ENCODE assay signal across 20 cellular contexts in the genomic region with DNA sequence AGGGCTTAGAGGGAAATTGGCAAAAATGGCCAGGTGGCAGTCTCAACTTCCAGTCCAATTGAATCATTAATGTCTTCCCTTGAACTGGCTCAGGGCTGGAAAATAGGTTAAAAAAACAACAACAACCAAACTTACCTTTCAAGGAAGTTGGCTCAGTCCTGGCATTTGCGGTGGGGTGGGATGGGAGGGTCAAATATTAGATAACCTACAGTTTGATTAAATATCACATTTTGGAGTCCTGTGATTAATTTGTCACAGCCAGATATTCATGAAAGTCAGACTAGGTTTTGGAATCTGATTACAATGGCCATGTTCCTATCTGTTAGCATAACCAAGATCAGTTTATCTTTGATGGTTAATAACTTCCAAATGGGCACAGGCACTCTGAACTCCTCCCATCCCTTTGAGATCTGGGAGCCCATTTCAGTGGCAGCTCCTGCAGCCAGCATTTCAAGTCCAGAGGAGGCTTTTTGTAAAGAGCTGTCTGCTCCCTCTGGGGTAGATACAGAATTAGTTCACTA. TPM values are rescaled to one million over a fixed set of nuclear protein-coding genes. Genes with fewer than 3 reads are reported as not detected.
"Had no signal": no experiment of that assay in that cellular context is flagged by ENCODE, and none has a peak within 500 bp of the region (broad histone marks: within the 10 kb centered on the region; RNA-seq: fewer than 3 reads in every experiment).

No MANE protein-coding gene starts in this region.

- H3K4me3 ChIP-seq: left ventricle myocardium inferior, lung, ovary, right atrium auricular region, right lobe of liver, smooth muscle cell, tibial nerve, vagina had no signal

- H3K4me2 ChIP-seq: smooth muscle cell had no signal

- DNase-seq: islet precursor cell; left ventricle myocardium inferior; naive B cell; natural killer cell; nephron progenitor cell; ovary; right lobe of liver; stimulated activated CD4-positive, alpha-beta T cell treated with anti-CD3 and anti-CD28 coated beads, Interleukin-1b, Interleukin-23, amount 100 ng/mL, for 48 hours; stimulated activated CD4-positive, alpha-beta T cell treated with anti-CD3 and anti-CD28 coated beads, Interleukin-2, amount 100 ng/mL, for 48 hours; stimulated activated CD4-positive, alpha-beta T cell treated with anti-CD3 and anti-CD28 coated beads, Interleukin-4, amount 100 ng/mL, for 4 hours; stimulated activated CD8-positive, alpha-beta memory T cell treated with anti-CD3 and anti-CD28 coated beads, Interleukin-4, amount 100 ng/mL, for 48 hours; stimulated activated naive CD4-positive, alpha-beta T cell treated with Interleukin-2 at 50 U/mL for 16 hours; stimulated activated naive CD8-positive, alpha-beta T cell treated with anti-CD3 and anti-CD28 coated beads, Interleukin-15, amount 100 ng/mL, for 72 hours; substantia nigra had no signal

- H3K27ac ChIP-seq: left ventricle myocardium inferior, ovary, right atrium auricular region, right lobe of liver, tibial nerve, vagina had no signal

- H3K27me3 ChIP-seq: ovary, right atrium auricular region, right lobe of liver, tibial nerve, vagina had no signal

- ATAC-seq: natural killer cell; right lobe of liver; stimulated activated naive CD8-positive, alpha-beta T cell treated with anti-CD3 and anti-CD28 coated beads, Interleukin-15, amount 100 ng/mL, for 72 hours had no signal

- H3K36me3 ChIP-seq: left ventricle myocardium inferior, ovary, right atrium auricular region, right lobe of liver, tibial nerve, vagina had no signal

- H3K4me1 ChIP-seq: left ventricle myocardium inferior, right atrium auricular region, right lobe of liver, tibial nerve, vagina had no signal

- H3K9me3 ChIP-seq: left ventricle myocardium inferior, ovary, right atrium auricular region, right lobe of liver, tibial nerve, vagina had no signal

RNA-seq across cellular contexts. Expression of a gene that starts 7.8 kb away (rescaled TPM):
- total RNA-seq: mononuclear cell, natural killer cell had no signal
